15 cellular contexts compared by ENCODE assay signal in genomic region chr7:150569245-150569644, GRCh38. TPM values are rescaled to one million over a fixed set of nuclear protein-coding genes. Genes with fewer than 3 reads are reported as not detected.
DNase-seq lines count a peak whose midpoint lies in the region; ATAC-seq, FAIRE-seq and TF ChIP-seq lines count a peak whose summit lies in the region.
"Had no signal": no experiment of that assay in that cellular context is flagged by ENCODE, and none has a peak within 500 bp of the region (broad histone marks: within the 10 kb centered on the region; RNA-seq: fewer than 3 reads in every experiment).

No MANE protein-coding gene starts in this region.

- intact Hi-C loops in activated CD8-positive, alpha-beta T cell treated with anti-CD3 and anti-CD28 coated beads for 36 hours (cut with micrococcal nuclease) = loop anchor here (5.0 kb wide), 5 partner anchors 52 to 188 kb away; partner anchors contain the start of genes GIMAP5 and GIMAP8

- peaks cover 49% of the 10 kb centered on the region for H3K36me3 Mint-ChIP-seq in activated T-cell treated with anti-CD3 and anti-CD28 coated beads, Interleukin-2, amount 50 U/mL, for 4 hours (ENCODE audit: insufficient read depth)
- H3K36me3 Mint-ChIP-seq in activated CD8-positive, alpha-beta T cell treated with anti-CD3 and anti-CD28 coated beads for 36 hours (ENCODE audit: low read depth) = peaks cover 61% of the 10 kb centered on the region
- H3K36me3 Mint-ChIP-seq in immature natural killer cell = peaks cover 57 to 67% (median 58%) of the 10 kb centered on the region in 3 donors
- H3K36me3 Mint-ChIP-seq in stimulated activated naive B cell treated with anti-CD40 and anti-IgM and Interleukin-4, amounts not matched to agents 10 μg/mL and 1 μg/mL and 100 μg/mL, for 72 hours = no peaks in the 10 kb centered on the region

- H3K9me3 Mint-ChIP-seq in activated T-cell treated with anti-CD3 and anti-CD28 coated beads, Interleukin-2, amount 50 U/mL, for 4 hours = peaks cover 24% of the 10 kb centered on the region
- H3K9me3 Mint-ChIP-seq in activated CD8-positive, alpha-beta T cell treated with anti-CD3 and anti-CD28 coated beads for 36 hours = peaks cover 32% of the 10 kb centered on the region
- H3K9me3 Mint-ChIP-seq in immature natural killer cell = peaks cover 21 to 70% (median 57%) of the 10 kb centered on the region in 6 donors
- H3K9me3 Mint-ChIP-seq in stimulated activated naive B cell treated with anti-CD40 and anti-IgM and Interleukin-4, amounts not matched to agents 10 μg/mL and 1 μg/mL and 100 μg/mL, for 72 hours = no peaks in the 10 kb centered on the region

- POLR2A ChIA-PET in activated CD8-positive, alpha-beta T cell treated with anti-CD3 and anti-CD28 coated beads for 36 hours (lab: Charles Lee) = interaction anchor here (0.7 to 3.6 kb wide), 11 partner anchors 17 to 211 kb away, joined by 3 to 13 read pairs (median 4); partner anchors contain the start of genes GIMAP6 and GIMAP7

- H3K27me3 Mint-ChIP-seq in activated T-cell treated with anti-CD3 and anti-CD28 coated beads, Interleukin-2, amount 50 U/mL, for 4 hours (ENCODE audit: low read depth) = no peaks in the 10 kb centered on the region
- no peaks in the 10 kb centered on the region for H3K27me3 Mint-ChIP-seq in activated CD8-positive, alpha-beta T cell treated with anti-CD3 and anti-CD28 coated beads for 36 hours
- peaks cover 3 to 10% (median 5%) of the 10 kb centered on the region in 3 donors for H3K27me3 Mint-ChIP-seq in immature natural killer cell (ENCODE audit: low read depth in 3 of 3)
- no peaks in the 10 kb centered on the region for H3K27me3 Mint-ChIP-seq in stimulated activated naive B cell treated with anti-CD40 and anti-IgM and Interleukin-4, amounts not matched to agents 10 μg/mL and 1 μg/mL and 100 μg/mL, for 72 hours

- no peak for TF ChIP-seq CTCF in activated CD8-positive, alpha-beta T cell treated with anti-CD3 and anti-CD28 coated beads for 36 hours (IDR thresholded peaks at IDR 0.05)

- peak overlapping the region; percentile 82 for H3K4me3 Mint-ChIP-seq in activated T-cell treated with anti-CD3 and anti-CD28 coated beads, Interleukin-2, amount 50 U/mL, for 4 hours
- peak overlapping the region; percentile 84 for H3K4me3 Mint-ChIP-seq in activated CD8-positive, alpha-beta T cell treated with anti-CD3 and anti-CD28 coated beads for 36 hours
- H3K4me3 Mint-ChIP-seq in immature natural killer cell = peak overlapping the region; percentile 96 to 99 (median 98)
- no peak overlapping the region for H3K4me3 Mint-ChIP-seq in stimulated activated naive B cell treated with anti-CD40 and anti-IgM and Interleukin-4, amounts not matched to agents 10 μg/mL and 1 μg/mL and 100 μg/mL, for 72 hours

- H3K4me1 Mint-ChIP-seq in activated T-cell treated with anti-CD3 and anti-CD28 coated beads, Interleukin-2, amount 50 U/mL, for 4 hours (ENCODE audit: low read depth) = peaks cover 60% of the 10 kb centered on the region
- peaks cover 56% of the 10 kb centered on the region for H3K4me1 Mint-ChIP-seq in activated CD8-positive, alpha-beta T cell treated with anti-CD3 and anti-CD28 coated beads for 36 hours (ENCODE audit: low read depth)
- peaks cover 66 to 91% of the 10 kb centered on the region in 2 donors for H3K4me1 Mint-ChIP-seq in immature natural killer cell
- peaks cover 0 to 4% of the 10 kb centered on the region in 2 donors for H3K4me1 Mint-ChIP-seq in stimulated activated naive B cell treated with anti-CD40 and anti-IgM and Interleukin-4, amounts not matched to agents 10 μg/mL and 1 μg/mL and 100 μg/mL, for 72 hours

- ATAC-seq in activated T-cell treated with anti-CD3 and anti-CD28 coated beads, Interleukin-2, amount 50 U/mL, for 4 hours = no peak
- no peak for ATAC-seq in activated CD8-positive, alpha-beta T cell treated with anti-CD3 and anti-CD28 coated beads for 36 hours
- no peak for ATAC-seq in stimulated activated naive B cell treated with anti-CD40 and anti-IgM and Interleukin-4, amounts not matched to agents 10 μg/mL and 1 μg/mL and 100 μg/mL, for 72 hours (replicated peaks)

- no peak for DNase-seq in activated T-cell treated with anti-CD3 and anti-CD28 coated beads, Interleukin-2, amount 50 U/mL, for 4 hours
- DNase-seq in activated T-cell treated with anti-CD3 and anti-CD28 coated beads for 4 hours (no peak), immature natural killer cell (no peak), substantia nigra (lab: John Stamatoyannopoulos, UW) (no peak), frontal cortex (ENCODE audit: low spot score in 2 of 2) (no peak)
- DNase-seq in activated CD8-positive, alpha-beta T cell treated with anti-CD3 and anti-CD28 coated beads for 36 hours = no peak
- no peak for DNase-seq in stimulated activated CD4-positive, alpha-beta T cell treated with anti-CD3 and anti-CD28 coated beads, Interleukin-1b, Interleukin-23, amount 100 ng/mL, for 48 hours
- no peak for DNase-seq in stimulated activated naive B cell treated with anti-CD40 and anti-IgM and Interleukin-4, amounts not matched to agents 10 μg/mL and 1 μg/mL and 100 μg/mL, for 72 hours
- DNase-seq: DMS79, NCI-H2107, posterior cingulate gyrus, testis had no signal

- peak overlapping the region; percentile 99 for H3K27ac Mint-ChIP-seq in activated CD8-positive, alpha-beta T cell treated with anti-CD3 and anti-CD28 coated beads for 36 hours
- peak overlapping the region; percentile 88 to 98 (median 94) for H3K27ac Mint-ChIP-seq in immature natural killer cell
- no peak overlapping the region for H3K27ac Mint-ChIP-seq in stimulated activated naive B cell treated with anti-CD40 and anti-IgM and Interleukin-4, amounts not matched to agents 10 μg/mL and 1 μg/mL and 100 μg/mL, for 72 hours

- H3K27ac ChIP-seq in substantia nigra (ENCODE audit: low read depth, low read length, poor library complexity, severe bottlenecking) = peak overlapping the region; percentile 31
- H3K27ac ChIP-seq: testis had no signal

- no peak for FAIRE-seq in frontal cortex (lab: Jason Lieb, UNC)

- CTCF ChIA-PET in activated CD8-positive, alpha-beta T cell treated with anti-CD3 and anti-CD28 coated beads for 36 hours (lab: Charles Lee) = interaction anchor here (0.6 to 3.0 kb wide), 16 partner anchors 9 to 201 kb away, joined by 3 to 10 read pairs (median 3); no protein-coding TSS in a partner anchor

RNA-seq across cellular contexts. Expression of gene GIMAP4, which starts 2.1 kb away (rescaled TPM):
- 10 to 100 TPM; 10.1 to 11.1 (median 11.1) TPM for total RNA-seq in activated T-cell treated with anti-CD3 and anti-CD28 coated beads, Interleukin-2, amount 50 U/mL, for 4 hours
- 10 to 100 TPM; 88.3 to 97.8 TPM for total RNA-seq in activated CD8-positive, alpha-beta T cell treated with anti-CD3 and anti-CD28 coated beads for 36 hours
- 100 to 1,000 TPM; 158 to 420 (median 392) TPM for polyA plus RNA-seq in immature natural killer cell
- 9.0 TPM for total RNA-seq in frontal cortex
- total RNA-seq: LHCN-M2, OCI-LY7 had no signal
- polyA plus RNA-seq: AG04450 had no signal

RNA-seq across cellular contexts. Expression of gene GIMAP7, which starts 54.6 kb away (rescaled TPM):
- 10 to 100 TPM; 23.9 to 28.3 (median 25.0) TPM for total RNA-seq in activated T-cell treated with anti-CD3 and anti-CD28 coated beads, Interleukin-2, amount 50 U/mL, for 4 hours
- total RNA-seq in activated CD8-positive, alpha-beta T cell treated with anti-CD3 and anti-CD28 coated beads for 36 hours = 10 to 100 TPM; 29.0 to 29.5 TPM
- polyA plus RNA-seq in immature natural killer cell = 100 to 1,000 TPM; 285 to 709 (median 555) TPM
- 2.4 TPM for total RNA-seq in frontal cortex
- total RNA-seq: LHCN-M2, OCI-LY7 had no signal
- polyA plus RNA-seq: AG04450 had no signal

Comparison
In these comparisons a context has a peak if more than half of its experiments do, and no peak if none do; other contexts are left out.
1. H3K4me3 Mint-ChIP-seq: peak in activated T-cell treated with anti-CD3 and anti-CD28 coated beads, Interleukin-2, amount 50 U/mL, for 4 hours (single experiment), activated CD8-positive, alpha-beta T cell treated with anti-CD3 and anti-CD28 coated beads for 36 hours (single experiment) and immature natural killer cell (5 of 5); none in stimulated activated naive B cell treated with anti-CD40 and anti-IgM and Interleukin-4, amounts not matched to agents 10 μg/mL and 1 μg/mL and 100 μg/mL, for 72 hours (0 of 2).